In genomic region chr1:107626075-107626796, GRCh38 we compare ENCODE assay signal across 15 cellular contexts.
DNase-seq lines count a peak whose midpoint lies in the region; ATAC-seq and TF ChIP-seq lines count a peak whose summit lies in the region.
"Had no signal": no experiment of that assay in that cellular context is flagged by ENCODE, and none has a peak within 500 bp of the region (broad histone marks: within the 10 kb centered on the region; RNA-seq: fewer than 3 reads in every experiment).

No MANE protein-coding gene starts in this region.

- H3K79me2 ChIP-seq in MM.1S (ENCODE audit: low read length), result no peaks in the 10 kb centered on the region

- no peak for ATAC-seq in GM21515 (IDR thresholded peaks at IDR 0.05; ENCODE audit: unreplicated experiment)
- ATAC-seq: lower lobe of right lung had no signal

- no peaks in the 10 kb centered on the region for H3K27me3 ChIP-seq in MM.1S (replicated peaks; ENCODE audit: insufficient read depth, low read length)
- H3K27me3 ChIP-seq: BLaER1 had no signal

- H3K27ac ChIP-seq in MM.1S (ENCODE audit: low read length), result no peak overlapping the region
- H3K27ac ChIP-seq: BLaER1, lower lobe of right lung had no signal

- in situ Hi-C loops in GM13977 (cut with MboI; ENCODE audit: low pct_unique_long_range_greater_than_20kb, low sequenced_read_pairs, unreplicated experiment), result no loop called here

- DNase-seq in GM13977 (ENCODE audit: low spot score) (peak; percentile 3), MM.1S (no peak), fibroblast of peridontal ligament (ENCODE audit: extremely low read depth) (peak; percentile 8), stromal cell of bone marrow (ENCODE audit: low read depth) (peak; percentile 33), GOT3 (lab: John Stamatoyannopoulos, UW) (no peak), NCI-H1092 treated with DMSO at 0.1 percent for 48 hours (lab: John Stamatoyannopoulos, UW) (no peak), T1000 (lab: John Stamatoyannopoulos, UW) (no peak)
- DNase-seq: activated CD4-positive, CD25-positive, alpha-beta regulatory T cell; activated CD8-positive, alpha-beta memory T cell treated with anti-CD3 and anti-CD28 coated beads, Interleukin-2, amount 50 U/mL, for 48 hours; activated naive CD8-positive, alpha-beta T cell treated with anti-CD3 and anti-CD28 coated beads, Interleukin-2, amount 10 ng/mL, durations not matched to agents 7 days and 5 days; lower lobe of right lung; stimulated activated CD4-positive, alpha-beta T cell treated with anti-CD3 and anti-CD28 coated beads, Interleukin-15, amount 100 ng/mL, for 24 hours; SW 1271 had no signal

- TF ChIP-seq CTCF in GM13977 (IDR thresholded peaks at IDR 0.05; ENCODE audit: extremely low read depth, insufficient read depth, missing control alignments) (no peak), MM.1S (IDR thresholded peaks at IDR 0.05; ENCODE audit: low read length) (no peak)

- peaks cover under 1% of the 10 kb centered on the region; the same call in 1 of the 2 replicates for H3F3A ChIP-seq in MM.1S (ENCODE audit: insufficient read depth, low read length)

- H3K36me3 ChIP-seq in MM.1S (replicated peaks; ENCODE audit: insufficient read depth, low read length), result no peaks in the 10 kb centered on the region
- H3K36me3 ChIP-seq: lower lobe of right lung had no signal

- peaks cover 35% of the 10 kb centered on the region for H3K4me1 ChIP-seq in MM.1S (ENCODE audit: low read length)
- H3K4me1 ChIP-seq: lower lobe of right lung had no signal

- no peak overlapping the region for H3K9ac ChIP-seq in MM.1S (ENCODE audit: low read length)
- H3K9ac ChIP-seq: BLaER1 had no signal

- no peaks in the 10 kb centered on the region for H4K20me1 ChIP-seq in MM.1S (ENCODE audit: insufficient read depth, low read length)
- H4K20me1 ChIP-seq: BLaER1 had no signal

- no peaks in the 10 kb centered on the region for H3K9me2 ChIP-seq in MM.1S (replicated peaks; ENCODE audit: insufficient read depth, low read length)

- no peak overlapping the region for H3K4me3 ChIP-seq in MM.1S (ENCODE audit: low read length)
- H3K4me3 ChIP-seq: BLaER1, lower lobe of right lung had no signal

- no peaks in the 10 kb centered on the region for H3K9me3 ChIP-seq in MM.1S (replicated peaks; ENCODE audit: insufficient read depth, low read length)
- H3K9me3 ChIP-seq: BLaER1, lower lobe of right lung had no signal

- peak overlapping the region; percentile 3; the same call in 1 of the 2 replicates for H3K4me2 ChIP-seq in MM.1S (ENCODE audit: low read depth, low read length)
- H3K4me2 ChIP-seq: BLaER1 had no signal

- no peak overlapping the region for H2AFZ ChIP-seq in MM.1S (ENCODE audit: low read length)

Comparison
In these comparisons a context has a peak if more than half of its experiments do, and no peak if none do; other contexts are left out.
1. DNase-seq: peak in GM13977 (single experiment), fibroblast of peridontal ligament (single experiment) and stromal cell of bone marrow (single experiment); none in MM.1S (single experiment), GOT3 (single experiment), NCI-H1092 treated with DMSO at 0.1 percent for 48 hours (single experiment) and T1000 (single experiment).